In genomic region chr2:240991378-240992263, GRCh38 we compare ENCODE assay signal across 8 cellular contexts. TPM values are rescaled to one million over a fixed set of nuclear protein-coding genes. Genes with fewer than 3 reads are reported as not detected.
DNase-seq lines count a peak whose midpoint lies in the region; ATAC-seq and TF ChIP-seq lines count a peak whose summit lies in the region.

No MANE protein-coding gene starts in this region.

- no peak overlapping the region for H3K27ac Mint-ChIP-seq in activated CD4-positive, alpha-beta memory T cell treated with anti-CD3 and anti-CD28 coated beads for 36 hours

- peak; percentile 86 for DNase-seq in AG08396 (ENCODE audit: low spot score)
- DNase-seq in HT1080 (ENCODE audit: low read depth) = peak; percentile 99
- peak in 30 of 56 donors; percentile 16 to 82 (median 52) for DNase-seq in amygdala (lab: John Stamatoyannopoulos, UW)
- DNase-seq in right atrium auricular region (ENCODE audit: low spot score) = peak; percentile 96
- DNase-seq in activated CD4-positive, alpha-beta memory T cell treated with anti-CD3 and anti-CD28 coated beads for 36 hours = no peak
- no peak for DNase-seq in GM13976 (ENCODE audit: low spot score)

- in situ Hi-C loops in GM13976 (cut with MboI; ENCODE audit: low sequenced_read_pairs, unreplicated experiment) = no loop called here

- ATAC-seq in GM18873 (IDR thresholded peaks at IDR 0.05; ENCODE audit: low FRiP score, unreplicated experiment) = no peak

- H3K4me3 Mint-ChIP-seq in activated CD4-positive, alpha-beta memory T cell treated with anti-CD3 and anti-CD28 coated beads for 36 hours = no peak overlapping the region

- no peak overlapping the region for H3K4me3 ChIP-seq in right atrium auricular region
- no peak overlapping the region for H3K4me3 ChIP-seq in skin epidermis

- H3K9me3 Mint-ChIP-seq in activated CD4-positive, alpha-beta memory T cell treated with anti-CD3 and anti-CD28 coated beads for 36 hours = no peaks in the 10 kb centered on the region

- no peaks in the 10 kb centered on the region for H3K36me3 Mint-ChIP-seq in activated CD4-positive, alpha-beta memory T cell treated with anti-CD3 and anti-CD28 coated beads for 36 hours

- CTCF ChIA-PET in activated CD4-positive, alpha-beta memory T cell treated with anti-CD3 and anti-CD28 coated beads for 36 hours (lab: Charles Lee) = no interaction called here

- peaks cover 2% of the 10 kb centered on the region for H3K27me3 Mint-ChIP-seq in activated CD4-positive, alpha-beta memory T cell treated with anti-CD3 and anti-CD28 coated beads for 36 hours

- POLR2A ChIA-PET in activated CD4-positive, alpha-beta memory T cell treated with anti-CD3 and anti-CD28 coated beads for 36 hours (lab: Charles Lee) = no interaction called here

- TF ChIP-seq CTCF in right atrium auricular region (IDR thresholded peaks at IDR 0.05) (no peak), GM13976 (IDR thresholded peaks at IDR 0.05; ENCODE audit: borderline replicate concordance, control extremely low read depth, extremely low read depth, insufficient read depth, missing control alignments) (no peak)

- H3K4me1 Mint-ChIP-seq in activated CD4-positive, alpha-beta memory T cell treated with anti-CD3 and anti-CD28 coated beads for 36 hours (ENCODE audit: low read depth) = no peaks in the 10 kb centered on the region

- peaks cover 0 to 47% of the 10 kb centered on the region in 2 donors for H3K4me1 ChIP-seq in right atrium auricular region

- no peaks in the 10 kb centered on the region for H3K9me3 ChIP-seq in right atrium auricular region

- intact Hi-C loops in activated CD4-positive, alpha-beta memory T cell treated with anti-CD3 and anti-CD28 coated beads for 36 hours (cut with micrococcal nuclease) = no loop called here

- H3K27ac ChIP-seq in right atrium auricular region (peak overlapping the region; percentile 66 to 78), skin epidermis (peak overlapping the region in 17 of 21 experiments; percentile 46 to 89 (median 73))

- no peaks in the 10 kb centered on the region for H3K36me3 ChIP-seq in right atrium auricular region

- H3K27me3 ChIP-seq in right atrium auricular region = no peaks in the 10 kb centered on the region

RNA-seq across cellular contexts. Expression of gene SNED1, which starts 6.8 kb away (rescaled TPM):
- 1.8 and 2.7 TPM in 2 replicates for total RNA-seq in HT1080 (2014; rRNA removed; shearing (Covaris generic))
- polyA plus RNA-seq in HT1080 (2015; cell fraction: cytosol; rRNA removed) = 2.6 and 4.8 TPM in 2 replicates
- polyA plus RNA-seq in HT1080 (2015; cell fraction: nucleus; rRNA removed) = 7.6 and 8.4 TPM in 2 replicates
- total RNA-seq in right atrium auricular region = 10 to 100 TPM in 1 of 2 donors, 1 to 10 TPM in 1; 9.9 to 16.4 TPM
- 1 to 10 TPM; 2.6 to 3.8 TPM for total RNA-seq in activated CD4-positive, alpha-beta memory T cell treated with anti-CD3 and anti-CD28 coated beads for 36 hours

Comparison
In these comparisons a context has a peak if more than half of its experiments do, and no peak if none do; other contexts are left out.
1. DNase-seq: peak in AG08396 (single experiment), HT1080 (single experiment), amygdala (30 of 56) and right atrium auricular region (single experiment); none in activated CD4-positive, alpha-beta memory T cell treated with anti-CD3 and anti-CD28 coated beads for 36 hours (single experiment) and GM13976 (single experiment).